Comparison of ENCODE assay signal across 8 cellular contexts in genomic region chr9:33024966-33025571, GRCh38. TPM values are rescaled to one million over a fixed set of nuclear protein-coding genes. Genes with fewer than 3 reads are reported as not detected.
DNase-seq lines count a peak whose midpoint lies in the region; TF ChIP-seq lines count a peak whose summit lies in the region.

DNAJA1 (plus strand) TSS chr9:33025273; CDS start chr9:33026485, 1,212 bp downstream.

- no peaks in the 10 kb centered on the region for H3K27me3 ChIP-seq in MM.1S (replicated peaks; ENCODE audit: insufficient read depth, low read length)
- no peaks in the 10 kb centered on the region for H3K27me3 ChIP-seq in neutrophil

- peak within 1 kb of the TSS; percentile 79 for H2AFZ ChIP-seq in MM.1S (ENCODE audit: low read length)

- peaks cover 81% of the 10 kb centered on the region for H3K79me2 ChIP-seq in MM.1S (ENCODE audit: low read length)

- H3K4me3 ChIP-seq in MM.1S (ENCODE audit: low read length) (peak within 1 kb of the TSS; percentile 99), neutrophil (ENCODE audit: low read depth in 1 of 2, low read length in 1 of 2) (peak within 1 kb of the TSS; percentile 97)

- H3K4me1 ChIP-seq in MM.1S (ENCODE audit: low read length), result peaks cover 30% of the 10 kb centered on the region
- peaks cover 45% of the 10 kb centered on the region in 2 experiments for H3K4me1 ChIP-seq in neutrophil (ENCODE audit: control insufficient read depth in 1 of 2, insufficient read depth in 1 of 2, low read depth in 1 of 2, low read length in 1 of 2)

- peak within 1 kb of the TSS; percentile 98 for H3K9ac ChIP-seq in MM.1S (ENCODE audit: low read length)

- peak within 1 kb of the TSS; percentile 93 for H3K27ac ChIP-seq in MM.1S (ENCODE audit: low read length)
- peak within 1 kb of the TSS; percentile 98 for H3K27ac ChIP-seq in neutrophil

- H3F3A ChIP-seq in MM.1S (ENCODE audit: insufficient read depth, low read length), result no peaks in the 10 kb centered on the region

- H4K20me1 ChIP-seq in MM.1S (ENCODE audit: insufficient read depth, low read length), result peaks cover 36% of the 10 kb centered on the region

- peaks cover 18% of the 10 kb centered on the region; the same call in 1 of the 2 replicates for H3K36me3 ChIP-seq in MM.1S (replicated peaks; ENCODE audit: insufficient read depth, low read length)
- H3K36me3 ChIP-seq in neutrophil, result peaks cover 35% of the 10 kb centered on the region

- in situ Hi-C loops in SK-MEL-5 (cut with HindIII; ENCODE audit: low pct_unique_long_range_greater_than_20kb, low sequenced_read_pairs), result no loop called here

- no peaks in the 10 kb centered on the region for H3K9me2 ChIP-seq in MM.1S (replicated peaks; ENCODE audit: insufficient read depth, low read length)

- H3K9me3 ChIP-seq in MM.1S (replicated peaks; ENCODE audit: insufficient read depth, low read length) (no peaks in the 10 kb centered on the region), neutrophil (no peaks in the 10 kb centered on the region)

- TF ChIP-seq CTCF in MM.1S (IDR thresholded peaks at IDR 0.05; ENCODE audit: low read length) (no peak), neutrophil (IDR thresholded peaks at IDR 0.05) (peak; percentile 43), subcutaneous adipose tissue (IDR thresholded peaks at IDR 0.05; ENCODE audit: low read depth) (no peak)

- peak within 1 kb of the TSS; percentile 90 for H3K4me2 ChIP-seq in MM.1S (ENCODE audit: low read depth, low read length)

- DNase-seq in GF-D8 (lab: John Stamatoyannopoulos, UW) (peak; percentile 86), HCEC 1CT (peak; percentile 92), MM.1S (peak; percentile 94), SK-MEL-5 (ENCODE audit: low read depth, low spot score) (peak; percentile 87), foreskin melanocyte (peak; percentile 89)
- DNase-seq in activated naive CD4-positive, alpha-beta T cell (lab: John Stamatoyannopoulos, UW), result peak; percentile 93 to 97 (median 95)

RNA-seq across cellular contexts. Expression of gene DNAJA1, which starts in this region (rescaled TPM):
- 138 and 152 TPM in 2 replicates for total RNA-seq in SK-MEL-5 (2014; rRNA removed; shearing (Covaris generic))
- 163 and 176 TPM in 2 replicates for polyA plus RNA-seq in SK-MEL-5 (2015; cell fraction: cytosol; rRNA removed)
- polyA plus RNA-seq in SK-MEL-5 (2015; cell fraction: nucleus; rRNA removed), result 59.2 and 62.9 TPM in 2 replicates
- 100 to 1,000 TPM in 1 of 4 donors, 10 to 100 TPM in 3; 52.6 to 119 (median 58.9) TPM for total RNA-seq in subcutaneous adipose tissue

Comparison
In these comparisons a context has a peak if more than half of its experiments do, and no peak if none do; other contexts are left out.
1. Peak in every context shown above with its lines: DNase-seq, H3K4me3 ChIP-seq and H3K27ac ChIP-seq.